Comparison of ENCODE assay signal across 32 cellular contexts in the genomic region with DNA sequence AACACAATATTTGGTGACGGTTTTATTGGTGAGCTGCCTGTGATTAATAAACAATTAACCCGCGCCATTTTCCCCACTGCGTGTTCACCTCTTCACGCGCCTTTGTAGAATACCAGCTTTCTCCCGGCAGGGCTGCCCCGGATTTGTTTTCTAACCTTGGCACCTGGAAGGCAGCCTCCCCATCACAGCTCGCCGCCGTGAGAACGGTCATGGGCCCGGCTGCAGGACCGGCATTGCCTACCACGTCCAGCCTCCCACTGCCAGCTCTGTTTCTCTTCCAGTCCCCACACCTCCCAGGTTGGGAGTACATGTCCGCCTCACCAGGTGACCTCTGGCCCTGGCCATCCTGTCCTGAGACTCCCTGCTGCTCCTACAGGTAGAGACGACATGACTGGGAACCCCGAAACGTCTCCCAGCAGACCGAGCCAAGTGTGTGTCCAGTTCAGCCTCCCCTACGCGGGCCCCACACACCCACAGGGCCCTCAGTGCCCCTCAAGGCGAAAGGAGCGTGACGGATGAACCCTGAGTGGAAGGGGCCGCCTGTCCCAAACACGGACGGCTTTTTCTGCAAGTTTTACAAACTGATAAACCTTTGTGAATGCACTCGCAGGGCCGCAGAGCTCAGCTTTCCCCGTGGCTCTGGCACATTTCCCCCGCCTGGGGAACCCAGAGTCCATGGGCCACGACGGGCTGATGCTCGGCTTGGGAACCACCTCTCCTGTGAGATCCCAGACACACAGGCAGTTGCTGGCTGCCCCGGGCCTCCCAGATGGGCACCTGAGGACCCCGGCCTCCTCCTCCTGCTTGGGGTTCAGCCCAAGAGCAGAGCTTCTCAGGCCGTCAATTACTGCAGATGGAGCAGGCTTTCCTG. TPM values are rescaled to one million over a fixed set of nuclear protein-coding genes. Genes with fewer than 3 reads are reported as not detected.
"Had no signal": no experiment of that assay in that cellular context is flagged by ENCODE, and none has a peak within 500 bp of the region (broad histone marks: within the 10 kb centered on the region; RNA-seq: fewer than 3 reads in every experiment).

No MANE protein-coding gene starts in this region.

- H3K9me3 Mint-ChIP-seq: activated CD8-positive, alpha-beta T cell treated with anti-CD3 and anti-CD28 coated beads for 36 hours; activated naive CD8-positive, alpha-beta T cell treated with anti-CD3 and anti-CD28 coated beads for 36 hours; activated T-cell treated with anti-CD3 and anti-CD28 coated beads, Interleukin-2, amount 50 U/mL, for 72 hours; activated T-helper 17 cell treated with anti-CD3 and anti-CD28 coated beads, Interleukin-2, amount 50 U/mL, for 72 hours had no signal

- H3K4me1 Mint-ChIP-seq: activated naive CD8-positive, alpha-beta T cell treated with anti-CD3 and anti-CD28 coated beads for 36 hours; activated T-helper 17 cell treated with anti-CD3 and anti-CD28 coated beads, Interleukin-2, amount 50 U/mL, for 72 hours had no signal

- H3K27ac Mint-ChIP-seq: activated CD8-positive, alpha-beta T cell treated with anti-CD3 and anti-CD28 coated beads for 36 hours; activated naive CD8-positive, alpha-beta T cell treated with anti-CD3 and anti-CD28 coated beads for 36 hours; activated T-cell treated with anti-CD3 and anti-CD28 coated beads, Interleukin-2, amount 50 U/mL, for 72 hours; activated T-helper 17 cell treated with anti-CD3 and anti-CD28 coated beads, Interleukin-2, amount 50 U/mL, for 72 hours had no signal

- H3K4me3 Mint-ChIP-seq: activated CD8-positive, alpha-beta T cell treated with anti-CD3 and anti-CD28 coated beads for 36 hours; activated naive CD8-positive, alpha-beta T cell treated with anti-CD3 and anti-CD28 coated beads for 36 hours; activated T-cell treated with anti-CD3 and anti-CD28 coated beads, Interleukin-2, amount 50 U/mL, for 72 hours; activated T-helper 17 cell treated with anti-CD3 and anti-CD28 coated beads, Interleukin-2, amount 50 U/mL, for 72 hours had no signal

- DNase-seq: activated CD4-positive, alpha-beta T cell treated with anti-CD3 and anti-CD28 coated beads for 1 hour; activated CD4-positive, alpha-beta T cell treated with anti-CD3 and anti-CD28 coated beads for 48 hours; activated CD4-positive, CD25-positive, alpha-beta regulatory T cell; activated CD8-positive, alpha-beta T cell treated with anti-CD3 and anti-CD28 coated beads for 36 hours; activated effector memory CD4-positive, alpha-beta T cell treated with anti-CD3 and anti-CD28 coated beads, Interleukin-2, amount 50 U/mL, for 16 hours; activated naive CD4-positive, alpha-beta T cell; activated naive CD4-positive, alpha-beta T cell treated with anti-CD3 and anti-CD28 coated beads, Interleukin-2, amount 50 U/mL, for 16 hours; activated naive CD8-positive, alpha-beta T cell treated with anti-CD3 and anti-CD28 coated beads for 36 hours; activated T-cell treated with anti-CD3 and anti-CD28 coated beads, Interleukin-2, amount 50 U/mL, for 1 hour; activated T-cell treated with anti-CD3 and anti-CD28 coated beads, Interleukin-2, amount 50 U/mL, for 72 hours; amniotic stem cell; MM.1S; MV-4-11; NCI-H1092; NCI-H187; NCI-H2029 treated with DMSO at 0.1 percent for 48 hours; NCI-H2107; NCI-H2171; NCI-H748 treated with DMSO at 0.1 percent for 48 hours; NK-92 treated with Interleukin-12 subunit alpha and Interleukin-12 subunit beta, amount 100 ng/mL, for 24 hours; Peyer's patch; SW 1271; T-helper 1 cell; T-helper 2 cell; T-helper 9 cell; WERI-Rb-1 had no signal

- H3K36me3 Mint-ChIP-seq: activated naive CD8-positive, alpha-beta T cell treated with anti-CD3 and anti-CD28 coated beads for 36 hours had no signal

- H3K9ac ChIP-seq: KMS-11 had no signal

- H3K4me3 ChIP-seq: cardiac muscle cell, Peyer's patch had no signal

- H3K4me2 ChIP-seq: KMS-11 had no signal

- H3K9me3 ChIP-seq: Peyer's patch had no signal

- H3K36me3 ChIP-seq: cardiac muscle cell, Peyer's patch, WERI-Rb-1 had no signal

- H3K27ac ChIP-seq: cardiac muscle cell, KMS-11, Peyer's patch, WERI-Rb-1 had no signal

- H3K27me3 ChIP-seq: cardiac muscle cell, Peyer's patch had no signal

- H3K27me3 Mint-ChIP-seq: activated CD8-positive, alpha-beta T cell treated with anti-CD3 and anti-CD28 coated beads for 36 hours; activated naive CD8-positive, alpha-beta T cell treated with anti-CD3 and anti-CD28 coated beads for 36 hours; activated T-helper 17 cell treated with anti-CD3 and anti-CD28 coated beads, Interleukin-2, amount 50 U/mL, for 72 hours had no signal

- ATAC-seq: activated CD8-positive, alpha-beta T cell treated with anti-CD3 and anti-CD28 coated beads for 36 hours; activated T-cell treated with anti-CD3 and anti-CD28 coated beads, Interleukin-2, amount 50 U/mL, for 72 hours; activated T-helper 17 cell treated with anti-CD3 and anti-CD28 coated beads, Interleukin-2, amount 50 U/mL, for 72 hours had no signal

- H3K4me1 ChIP-seq: Peyer's patch had no signal

RNA-seq across cellular contexts. Expression of gene FRMD1, which starts 25.7 kb away (rescaled TPM):
- total RNA-seq: activated CD8-positive, alpha-beta memory T cell treated with anti-CD3 and anti-CD28 coated beads for 36 hours; activated CD8-positive, alpha-beta T cell treated with anti-CD3 and anti-CD28 coated beads for 36 hours; activated naive CD8-positive, alpha-beta T cell treated with anti-CD3 and anti-CD28 coated beads for 36 hours; activated T-helper 17 cell treated with anti-CD3 and anti-CD28 coated beads, Interleukin-2, amount 50 U/mL, for 72 hours; LHCN-M2; PC-3 had no signal
- polyA plus RNA-seq: cardiac muscle cell had no signal

RNA-seq across cellular contexts. Expression of gene KIF25, which starts 55.9 kb away (rescaled TPM):
- total RNA-seq: activated CD8-positive, alpha-beta memory T cell treated with anti-CD3 and anti-CD28 coated beads for 36 hours; activated CD8-positive, alpha-beta T cell treated with anti-CD3 and anti-CD28 coated beads for 36 hours; activated naive CD8-positive, alpha-beta T cell treated with anti-CD3 and anti-CD28 coated beads for 36 hours; LHCN-M2; PC-3; Peyer's patch had no signal
